ENCODE assay signal across 8 cellular contexts in genomic region chr19:4829001-4829712, GRCh38. TPM values are rescaled to one million over a fixed set of nuclear protein-coding genes. Genes with fewer than 3 reads are reported as not detected.
DNase-seq lines count a peak whose midpoint lies in the region; ATAC-seq lines count a peak whose summit lies in the region.

No MANE protein-coding gene starts in this region.

- DNase-seq in C1 segment of cervical spinal cord (lab: John Stamatoyannopoulos, UW), result peak in 8 of 14 donors; percentile 6 to 33 (median 22)
- no peak for DNase-seq in activated T-helper 2 cell treated with anti-CD3 and anti-CD28 coated beads, Interferon-gamma antibody, Interleukin-2, Interleukin-4, amounts not matched to agents 10 μg/mL and 5 μg/mL and 100 μg/mL, durations not matched to agents 14 hours and 24 hours and 36 hours (ENCODE audit: low spot score)
- DNase-seq in midbrain (lab: John Stamatoyannopoulos, UW), result peak; percentile 20
- DNase-seq in Right ventricle myocardium superior, result no peak
- no peak for DNase-seq in stimulated activated naive CD4-positive, alpha-beta T cell treated with Interleukin-2 at 50 U/mL for 16 hours (lab: John Stamatoyannopoulos, UW)
- no peak for DNase-seq in hippocampal formation (lab: John Stamatoyannopoulos, UW)

- intact Hi-C loops in activated T-helper 2 cell treated with anti-CD3 and anti-CD28 coated beads, Interferon-gamma antibody, Interleukin-2, Interleukin-4, amounts not matched to agents 10 μg/mL and 5 μg/mL and 100 μg/mL, durations not matched to agents 14 hours and 24 hours and 36 hours (cut with micrococcal nuclease), result no loop called here
- intact Hi-C loops in Right ventricle myocardium superior (cut with DNase I), result no loop called here

- H3K27ac Mint-ChIP-seq in activated T-helper 2 cell treated with anti-CD3 and anti-CD28 coated beads, Interferon-gamma antibody, Interleukin-2, Interleukin-4, amounts not matched to agents 10 μg/mL and 5 μg/mL and 100 μg/mL, durations not matched to agents 14 hours and 24 hours and 36 hours, result peak overlapping the region; percentile 52

- H3K27me3 Mint-ChIP-seq in activated T-helper 2 cell treated with anti-CD3 and anti-CD28 coated beads, Interferon-gamma antibody, Interleukin-2, Interleukin-4, amounts not matched to agents 10 μg/mL and 5 μg/mL and 100 μg/mL, durations not matched to agents 14 hours and 24 hours and 36 hours (ENCODE audit: low read depth), result no peaks in the 10 kb centered on the region

- H3K4me1 Mint-ChIP-seq in activated T-helper 2 cell treated with anti-CD3 and anti-CD28 coated beads, Interferon-gamma antibody, Interleukin-2, Interleukin-4, amounts not matched to agents 10 μg/mL and 5 μg/mL and 100 μg/mL, durations not matched to agents 14 hours and 24 hours and 36 hours (ENCODE audit: low read depth), result peaks cover 17% of the 10 kb centered on the region

- ATAC-seq in GM19324 (IDR thresholded peaks at IDR 0.05; ENCODE audit: low FRiP score, unreplicated experiment) (peak; percentile 56), GM21786 (IDR thresholded peaks at IDR 0.05; ENCODE audit: unreplicated experiment) (no peak), Right ventricle myocardium superior (ENCODE audit: poor library complexity) (no peak)

- no peaks in the 10 kb centered on the region for H3K9me3 Mint-ChIP-seq in activated T-helper 2 cell treated with anti-CD3 and anti-CD28 coated beads, Interferon-gamma antibody, Interleukin-2, Interleukin-4, amounts not matched to agents 10 μg/mL and 5 μg/mL and 100 μg/mL, durations not matched to agents 14 hours and 24 hours and 36 hours

- H3K4me3 Mint-ChIP-seq in activated T-helper 2 cell treated with anti-CD3 and anti-CD28 coated beads, Interferon-gamma antibody, Interleukin-2, Interleukin-4, amounts not matched to agents 10 μg/mL and 5 μg/mL and 100 μg/mL, durations not matched to agents 14 hours and 24 hours and 36 hours (ENCODE audit: low read depth), result peak overlapping the region; percentile 66

- peaks cover 26% of the 10 kb centered on the region for H3K36me3 Mint-ChIP-seq in activated T-helper 2 cell treated with anti-CD3 and anti-CD28 coated beads, Interferon-gamma antibody, Interleukin-2, Interleukin-4, amounts not matched to agents 10 μg/mL and 5 μg/mL and 100 μg/mL, durations not matched to agents 14 hours and 24 hours and 36 hours (ENCODE audit: low read depth)

RNA-seq across cellular contexts. Expression of gene TICAM1, which starts 2.4 kb away (rescaled TPM):
- total RNA-seq in activated T-helper 2 cell treated with anti-CD3 and anti-CD28 coated beads, Interferon-gamma antibody, Interleukin-2, Interleukin-4, amounts not matched to agents 10 μg/mL and 5 μg/mL and 100 μg/mL, durations not matched to agents 14 hours and 24 hours and 36 hours, result 28.1 and 30.4 TPM in 2 replicates
- total RNA-seq in Right ventricle myocardium superior, result 7.4 TPM

RNA-seq across cellular contexts. Expression of gene FEM1A, which starts 37.6 kb away (rescaled TPM):
- total RNA-seq in activated T-helper 2 cell treated with anti-CD3 and anti-CD28 coated beads, Interferon-gamma antibody, Interleukin-2, Interleukin-4, amounts not matched to agents 10 μg/mL and 5 μg/mL and 100 μg/mL, durations not matched to agents 14 hours and 24 hours and 36 hours, result 18.1 and 18.6 TPM in 2 replicates
- 47.6 TPM for total RNA-seq in Right ventricle myocardium superior

RNA-seq across cellular contexts. Expression of gene PLIN3, which starts 38.3 kb away (rescaled TPM):
- total RNA-seq in activated T-helper 2 cell treated with anti-CD3 and anti-CD28 coated beads, Interferon-gamma antibody, Interleukin-2, Interleukin-4, amounts not matched to agents 10 μg/mL and 5 μg/mL and 100 μg/mL, durations not matched to agents 14 hours and 24 hours and 36 hours, result 55.3 and 61.8 TPM in 2 replicates
- total RNA-seq in Right ventricle myocardium superior, result 27.9 TPM

Comparison
In these comparisons a context has a peak if more than half of its experiments do, and no peak if none do; other contexts are left out.
1. DNase-seq: peak in C1 segment of cervical spinal cord (8 of 14) and midbrain (single experiment); none in activated T-helper 2 cell treated with anti-CD3 and anti-CD28 coated beads, Interferon-gamma antibody, Interleukin-2, Interleukin-4, amounts not matched to agents 10 μg/mL and 5 μg/mL and 100 μg/mL, durations not matched to agents 14 hours and 24 hours and 36 hours (single experiment), Right ventricle myocardium superior (single experiment), stimulated activated naive CD4-positive, alpha-beta T cell treated with Interleukin-2 at 50 U/mL for 16 hours (single experiment) and hippocampal formation (0 of 2).